ENCODE assay signal across 28 cellular contexts in genomic region chr9:136379003-136379287, GRCh38.
"Had no signal": no experiment of that assay in that cellular context is flagged by ENCODE, and none has a peak within 500 bp of the region (broad histone marks: within the 10 kb centered on the region; RNA-seq: fewer than 3 reads in every experiment).

No MANE protein-coding gene starts in this region.

- H3K27ac Mint-ChIP-seq: stimulated activated effector memory CD8-positive, alpha-beta T cell treated with anti-CD3 and anti-CD28 coated beads, Interleukin-12 subunit alpha, Interleukin-12 subunit beta, amount 100 ng/mL, for 72 hours; stimulated activated memory B cell treated with anti-CD40 and anti-IgM and Interleukin-4, amounts not matched to agents 10 μg/mL and 1 μg/mL and 100 μg/mL, for 72 hours; stimulated activated naive B cell treated with anti-CD40 and anti-IgM and Interleukin-4, amounts not matched to agents 10 μg/mL and 1 μg/mL and 100 μg/mL, for 72 hours; stimulated activated naive CD8-positive, alpha-beta T cell treated with anti-CD3 and anti-CD28 coated beads, Interleukin-15, amount 100 ng/mL, for 72 hours; stimulated activated naive CD8-positive, alpha-beta T cell treated with anti-CD3 and anti-CD28 coated beads, Interleukin-15, Interleukin-2, amounts not matched to agents 100 ng/mL and 50 ng/mL, for 24 hours; type B pancreatic cell had no signal

- FAIRE-seq: urothelium cell line had no signal

- H3K4me1 ChIP-seq: stomach, testis, thyroid gland, transverse colon, upper lobe of left lung, upper lobe of right lung, uterus, vagina had no signal

- H3K27me3 ChIP-seq: stomach, suprapubic skin, testis, thyroid gland, tibial artery, tibial nerve, transverse colon, upper lobe of left lung, upper lobe of right lung, uterus, vagina had no signal

- H3K36me3 ChIP-seq: uterus had no signal

- H3K27me3 Mint-ChIP-seq: stimulated activated memory B cell treated with anti-CD40 and anti-IgM and Interleukin-4, amounts not matched to agents 10 μg/mL and 1 μg/mL and 100 μg/mL, for 72 hours; stimulated activated naive B cell treated with anti-CD40 and anti-IgM and Interleukin-4, amounts not matched to agents 10 μg/mL and 1 μg/mL and 100 μg/mL, for 72 hours; stimulated activated naive CD8-positive, alpha-beta T cell treated with anti-CD3 and anti-CD28 coated beads, Interleukin-15, amount 100 ng/mL, for 72 hours; stimulated activated naive CD8-positive, alpha-beta T cell treated with anti-CD3 and anti-CD28 coated beads, Interleukin-15, Interleukin-2, amounts not matched to agents 100 ng/mL and 50 ng/mL, for 24 hours; type B pancreatic cell had no signal

- H3K9me3 ChIP-seq: stomach, suprapubic skin, testis, thoracic aorta, thyroid gland, tibial artery, tibial nerve, transverse colon, upper lobe of left lung, upper lobe of right lung, uterus, vagina had no signal

- H3K36me3 Mint-ChIP-seq: type B pancreatic cell had no signal

- DNase-seq: stimulated activated CD4-positive, alpha-beta T cell treated with anti-CD3 and anti-CD28 coated beads, Interleukin-2, amount 100 ng/mL, for 48 hours; stimulated activated CD4-positive, alpha-beta T cell treated with anti-CD3 and anti-CD28 coated beads, Interleukin-4, amount 100 ng/mL, for 1 hour; stimulated activated CD4-positive, alpha-beta T cell treated with anti-CD3 and anti-CD28 coated beads, Interleukin-4, amount 100 ng/mL, for 24 hours; stimulated activated CD4-positive, alpha-beta T cell treated with anti-CD3 and anti-CD28 coated beads, Interleukin-4, amount 100 ng/mL, for 4 hours; stimulated activated CD8-positive, alpha-beta memory T cell treated with anti-CD3 and anti-CD28 coated beads, Interleukin-4, amount 100 ng/mL, for 48 hours; stimulated activated naive B cell treated with anti-CD40 and anti-IgM and Interleukin-4, amounts not matched to agents 10 μg/mL and 1 μg/mL and 100 μg/mL, for 72 hours; stimulated activated naive CD4-positive, alpha-beta T cell; stimulated activated naive CD4-positive, alpha-beta T cell treated with Interleukin-2 at 50 U/mL for 16 hours; stimulated activated naive CD8-positive, alpha-beta T cell treated with anti-CD3 and anti-CD28 coated beads, Interleukin-15, amount 100 ng/mL, for 72 hours; stimulated activated naive CD8-positive, alpha-beta T cell treated with anti-CD3 and anti-CD28 coated beads, Interleukin-15, Interleukin-2, amounts not matched to agents 100 U/mL and 50 U/mL, for 24 hours; stomach; testis; thyroid gland; tibial artery; transverse colon; trophoblast cell; upper lobe of right lung; uterus had no signal

- H3K4me3 Mint-ChIP-seq: stimulated activated effector memory CD8-positive, alpha-beta T cell treated with anti-CD3 and anti-CD28 coated beads, Interleukin-12 subunit alpha, Interleukin-12 subunit beta, amount 100 ng/mL, for 72 hours; stimulated activated memory B cell treated with anti-CD40 and anti-IgM and Interleukin-4, amounts not matched to agents 10 μg/mL and 1 μg/mL and 100 μg/mL, for 72 hours; stimulated activated naive B cell treated with anti-CD40 and anti-IgM and Interleukin-4, amounts not matched to agents 10 μg/mL and 1 μg/mL and 100 μg/mL, for 72 hours; stimulated activated naive CD8-positive, alpha-beta T cell treated with anti-CD3 and anti-CD28 coated beads, Interleukin-15, amount 100 ng/mL, for 72 hours; stimulated activated naive CD8-positive, alpha-beta T cell treated with anti-CD3 and anti-CD28 coated beads, Interleukin-15, Interleukin-2, amounts not matched to agents 100 ng/mL and 50 ng/mL, for 24 hours; type B pancreatic cell had no signal

- H3K4me1 Mint-ChIP-seq: stimulated activated effector memory CD8-positive, alpha-beta T cell treated with anti-CD3 and anti-CD28 coated beads, Interleukin-12 subunit alpha, Interleukin-12 subunit beta, amount 100 ng/mL, for 72 hours; stimulated activated memory B cell treated with anti-CD40 and anti-IgM and Interleukin-4, amounts not matched to agents 10 μg/mL and 1 μg/mL and 100 μg/mL, for 72 hours had no signal

- H3K9me3 Mint-ChIP-seq: stimulated activated effector memory CD8-positive, alpha-beta T cell treated with anti-CD3 and anti-CD28 coated beads, Interleukin-12 subunit alpha, Interleukin-12 subunit beta, amount 100 ng/mL, for 72 hours; stimulated activated memory B cell treated with anti-CD40 and anti-IgM and Interleukin-4, amounts not matched to agents 10 μg/mL and 1 μg/mL and 100 μg/mL, for 72 hours; stimulated activated naive B cell treated with anti-CD40 and anti-IgM and Interleukin-4, amounts not matched to agents 10 μg/mL and 1 μg/mL and 100 μg/mL, for 72 hours; stimulated activated naive CD8-positive, alpha-beta T cell treated with anti-CD3 and anti-CD28 coated beads, Interleukin-15, amount 100 ng/mL, for 72 hours; stimulated activated naive CD8-positive, alpha-beta T cell treated with anti-CD3 and anti-CD28 coated beads, Interleukin-15, Interleukin-2, amounts not matched to agents 100 ng/mL and 50 ng/mL, for 24 hours; type B pancreatic cell had no signal

- H3K27ac ChIP-seq: stomach, suprapubic skin, testis, thoracic aorta, thyroid gland, tibial artery, tibial nerve, transverse colon, upper lobe of left lung, upper lobe of right lung, uterus, vagina had no signal

- H3K4me3 ChIP-seq: stomach, suprapubic skin, testis, thoracic aorta, thyroid gland, tibial artery, tibial nerve, transverse colon, upper lobe of left lung, upper lobe of right lung, uterus, vagina had no signal
